In the genomic region with DNA sequence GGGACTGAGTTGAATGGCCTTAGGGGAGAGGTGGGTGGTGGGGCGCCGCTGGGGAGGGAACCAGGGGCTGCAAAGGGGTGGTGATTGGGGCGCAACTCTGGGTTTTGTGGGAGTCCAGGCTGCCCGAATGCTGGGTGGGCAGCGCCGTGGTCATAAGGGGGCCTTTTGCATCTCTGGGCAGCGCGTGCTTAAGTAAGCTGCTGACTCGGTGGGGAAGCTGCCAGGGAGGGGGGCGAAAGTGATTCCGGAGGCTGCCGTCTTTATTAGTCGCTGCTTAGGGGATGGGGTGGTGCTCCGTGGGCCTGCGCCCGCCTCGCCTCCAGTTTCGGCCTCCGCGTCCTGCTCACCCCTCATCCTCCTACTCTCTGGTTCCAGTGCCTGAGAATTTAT, we compare ENCODE assay signal across 8 cellular contexts. TPM values are rescaled to one million over a fixed set of nuclear protein-coding genes. Genes with fewer than 3 reads are reported as not detected.
DNase-seq lines count a peak whose midpoint lies in the region; ATAC-seq, FAIRE-seq and TF ChIP-seq lines count a peak whose summit lies in the region.

No MANE protein-coding gene starts in this region.

- ATAC-seq in GM21528 (IDR thresholded peaks at IDR 0.05; ENCODE audit: low FRiP score, unreplicated experiment) (peak; percentile 3), pancreas (peak in 2 of 4 donors; percentile 1 to 2), HG02938 (IDR thresholded peaks at IDR 0.05; ENCODE audit: unreplicated experiment) (no peak)

- 0 to 1% methylated on average over 20 of the region's 20 CpGs for WGBS in pancreas, 2 donors

- no peaks in the 10 kb centered on the region for H3K27me3 Mint-ChIP-seq in activated naive CD4-positive, alpha-beta T cell treated with anti-CD3 and anti-CD28 coated beads, Interleukin-2, amount 50 U/mL, for 24 hours

- H3K4me1 ChIP-seq in BE2C (no peaks in the 10 kb centered on the region), pancreas (peaks cover 0 to 41% (median 34%) of the 10 kb centered on the region in 3 donors)

- DNase-seq in BE2C (peak; percentile 44), NCI-H69 (lab: John Stamatoyannopoulos, UW) (peak; percentile 73), head of caudate nucleus (peak in 37 of 42 donors; percentile 10 to 71 (median 41)), pancreas (peak in 1 of 6 donors; percentile 56), GDM1 (lab: John Stamatoyannopoulos, UW) (no peak)

- H3K27me3 ChIP-seq in BE2C (no peaks in the 10 kb centered on the region), pancreas (no peaks in the 10 kb centered on the region)

- H3K27ac ChIP-seq in pancreas: peak overlapping the region; percentile 87 to 97 (median 96)

- H3K36me3 ChIP-seq in BE2C (no peaks in the 10 kb centered on the region), pancreas (peaks cover 0 to 3% (median 0%) of the 10 kb centered on the region in 3 donors)

- H3K36me3 Mint-ChIP-seq in activated naive CD4-positive, alpha-beta T cell treated with anti-CD3 and anti-CD28 coated beads, Interleukin-2, amount 50 U/mL, for 24 hours: no peaks in the 10 kb centered on the region

- no peak for FAIRE-seq in pancreas (lab: Jason Lieb, UNC)

- H3K9me3 ChIP-seq in BE2C (no peaks in the 10 kb centered on the region), pancreas (no peaks in the 10 kb centered on the region)

- H3K4me1 Mint-ChIP-seq in activated naive CD4-positive, alpha-beta T cell treated with anti-CD3 and anti-CD28 coated beads, Interleukin-2, amount 50 U/mL, for 24 hours: peaks cover 45% of the 10 kb centered on the region

- intact Hi-C loops in head of caudate nucleus (cut with DNase I) (no loop called here), pancreas (cut with DNase I) (no loop called here)

- H3K27ac Mint-ChIP-seq in activated naive CD4-positive, alpha-beta T cell treated with anti-CD3 and anti-CD28 coated beads, Interleukin-2, amount 50 U/mL, for 24 hours: peak overlapping the region; percentile 76

- H3K4me3 ChIP-seq in BE2C (ENCODE audit: low read depth, low read length) (peak overlapping the region; percentile 73), pancreas (peak overlapping the region; percentile 52 to 95 (median 80))

- H3K4me3 Mint-ChIP-seq in activated naive CD4-positive, alpha-beta T cell treated with anti-CD3 and anti-CD28 coated beads, Interleukin-2, amount 50 U/mL, for 24 hours: peak overlapping the region; percentile 93

- H3K9me3 Mint-ChIP-seq in activated naive CD4-positive, alpha-beta T cell treated with anti-CD3 and anti-CD28 coated beads, Interleukin-2, amount 50 U/mL, for 24 hours: no peaks in the 10 kb centered on the region

- TF ChIP-seq CTCF in BE2C (IDR thresholded peaks at IDR 0.05; ENCODE audit: low read depth, low read length) (no peak), pancreas (IDR thresholded peaks at IDR 0.05) (no peak)

RNA-seq across cellular contexts. Expression of a gene that starts 0.5 kb away (rescaled TPM):
- polyA plus RNA-seq in BE2C (2012; ENCODE audit: insufficient read depth, insufficient read length, low read depth): 175 TPM
- 10 to 100 TPM; 32.7 to 71.4 (median 42.1) TPM for total RNA-seq in pancreas
- 10 to 100 TPM; 43.8 to 61.8 TPM for polyA plus RNA-seq in pancreas

RNA-seq across cellular contexts. Expression of a gene that starts 1.2 kb away (rescaled TPM):
- 15.2 TPM for polyA plus RNA-seq in BE2C (2012; ENCODE audit: insufficient read depth, insufficient read length, low read depth)
- total RNA-seq in pancreas: 100 to 1,000 TPM in 1 of 6 donors, 10 to 100 TPM in 5; 44.4 to 131 (median 79.2) TPM
- 10 to 100 TPM; 30.3 to 57.2 TPM for polyA plus RNA-seq in pancreas

RNA-seq across cellular contexts. Expression of a gene that starts 30.8 kb away (rescaled TPM):
- polyA plus RNA-seq in BE2C (2012; ENCODE audit: insufficient read depth, insufficient read length, low read depth): 116 TPM
- total RNA-seq in pancreas: 10 to 100 TPM in 1 of 6 donors, 1 to 10 TPM in 5; 4.2 to 10.5 (median 7.4) TPM
- 1 to 10 TPM; 6.2 to 7.1 TPM for polyA plus RNA-seq in pancreas
